24 cellular contexts compared by ENCODE assay signal in genomic region chr6:167469101-167469500, GRCh38.
"Had no signal": no experiment of that assay in that cellular context is flagged by ENCODE, and none has a peak within 500 bp of the region (broad histone marks: within the 10 kb centered on the region; RNA-seq: fewer than 3 reads in every experiment).

No MANE protein-coding gene starts in this region.

- H3K9me3 ChIP-seq: breast epithelium, heart right ventricle, lower lobe of right lung, tibial artery, uterus had no signal

- H3K27ac Mint-ChIP-seq: activated CD4-positive, alpha-beta T cell treated with anti-CD3 and anti-CD28 coated beads, Interleukin-2, amount 10 ng/mL, durations not matched to agents 24 days and 14 days; activated CD8-positive, alpha-beta T cell treated with anti-CD3 and anti-CD28 coated beads, Interleukin-2, amount 10 ng/mL, durations not matched to agents 7 days and 5 days; activated naive CD8-positive, alpha-beta T cell; activated T-helper 1 cell treated with anti-CD3 and anti-CD28 coated beads, Interleukin-12 subunit alpha, Interleukin-12 subunit beta, Interleukin-2, Interleukin-4 antibody, amounts not matched to agents 30 ng/mL and 10 ng/mL and 1 ng/mL, durations not matched to agents 14 hours and 24 hours and 36 hours; naive B cell; progenitor cell of endocrine pancreas had no signal

- H3K36me3 Mint-ChIP-seq: activated naive CD8-positive, alpha-beta T cell; naive B cell had no signal

- H3K9me3 Mint-ChIP-seq: activated CD4-positive, alpha-beta T cell treated with anti-CD3 and anti-CD28 coated beads, Interleukin-2, amount 10 ng/mL, durations not matched to agents 24 days and 14 days; activated T-helper 1 cell treated with anti-CD3 and anti-CD28 coated beads, Interleukin-12 subunit alpha, Interleukin-12 subunit beta, Interleukin-2, Interleukin-4 antibody, amounts not matched to agents 30 ng/mL and 10 ng/mL and 1 ng/mL, durations not matched to agents 14 hours and 24 hours and 36 hours; central memory CD8-positive, alpha-beta T cell; naive B cell had no signal

- H3K27me3 Mint-ChIP-seq: activated CD4-positive, alpha-beta T cell treated with anti-CD3 and anti-CD28 coated beads, Interleukin-2, amount 10 ng/mL, durations not matched to agents 24 days and 14 days had no signal

- H3K36me3 ChIP-seq: breast epithelium, heart right ventricle, lower lobe of right lung, tibial artery, uterus had no signal

- H3K4me1 Mint-ChIP-seq: naive B cell had no signal

- H3K4me1 ChIP-seq: breast epithelium, lower lobe of right lung, uterus had no signal

- DNase-seq: activated CD4-positive, alpha-beta T cell treated with anti-CD3 and anti-CD28 coated beads, Interleukin-2, amount 10 ng/mL, durations not matched to agents 24 days and 14 days; activated CD8-positive, alpha-beta T cell treated with anti-CD3 and anti-CD28 coated beads, Interleukin-2, amount 10 ng/mL, durations not matched to agents 7 days and 5 days; activated naive CD4-positive, alpha-beta T cell; amniotic stem cell; erythroblast; foreskin fibroblast; left colon; lower lobe of right lung; mesendoderm; naive B cell; stimulated activated CD4-positive, alpha-beta T cell treated with anti-CD3 and anti-CD28 coated beads, Interleukin-4, amount 100 ng/mL, for 24 hours; stimulated activated naive CD4-positive, alpha-beta T cell treated with Interleukin-2 at 50 U/mL for 16 hours; T-helper 1 cell; T-helper 9 cell; tibial artery had no signal

- ATAC-seq: activated CD8-positive, alpha-beta T cell treated with anti-CD3 and anti-CD28 coated beads, Interleukin-2, amount 10 ng/mL, durations not matched to agents 7 days and 5 days; left colon; lower lobe of right lung had no signal

- FAIRE-seq: colon, keratinocyte had no signal

- H3K27ac ChIP-seq: breast epithelium, heart right ventricle, lower lobe of right lung, tibial artery, uterus had no signal

- H3K27me3 ChIP-seq: breast epithelium, heart right ventricle, tibial artery, uterus had no signal

- H3K4me3 Mint-ChIP-seq: activated CD4-positive, alpha-beta T cell treated with anti-CD3 and anti-CD28 coated beads, Interleukin-2, amount 10 ng/mL, durations not matched to agents 24 days and 14 days; activated CD8-positive, alpha-beta T cell treated with anti-CD3 and anti-CD28 coated beads, Interleukin-2, amount 10 ng/mL, durations not matched to agents 7 days and 5 days; activated naive CD8-positive, alpha-beta T cell; activated T-helper 1 cell treated with anti-CD3 and anti-CD28 coated beads, Interleukin-12 subunit alpha, Interleukin-12 subunit beta, Interleukin-2, Interleukin-4 antibody, amounts not matched to agents 30 ng/mL and 10 ng/mL and 1 ng/mL, durations not matched to agents 14 hours and 24 hours and 36 hours; central memory CD8-positive, alpha-beta T cell; naive B cell had no signal

- H3K4me3 ChIP-seq: breast epithelium, heart right ventricle, lower lobe of right lung, tibial artery, uterus had no signal
